ENCODE assay signal across 17 cellular contexts in genomic region chr16:27826893-27827289, GRCh38.
A peak's percentile ranks its signal among the peaks of the same experiment; 100 is the strongest.
DNase-seq lines count a peak whose midpoint lies in the region; ATAC-seq, FAIRE-seq and TF ChIP-seq lines count a peak whose summit lies in the region.
"Had no signal": no experiment of that assay in that cellular context is flagged by ENCODE, and none has a peak within 500 bp of the region (broad histone marks: within the 10 kb centered on the region; RNA-seq: fewer than 3 reads in every experiment).

No MANE protein-coding gene starts in this region.

- H3K4me3 ChIP-seq in H1 (ENCODE audit: extremely low read depth in 1 of 4, insufficient read depth in 2 of 4, low read depth in 3 of 4, low read length in 4 of 4) (no peak overlapping the region), neuronal stem cell (ENCODE audit: low read length in 2 of 2) (no peak overlapping the region), suprapubic skin (no peak overlapping the region)
- H3K4me3 ChIP-seq: BLaER1, GM23338 had no signal

- H3K23ac ChIP-seq in H1 (ENCODE audit: insufficient read length) = no peak overlapping the region
- no peak overlapping the region for H3K23ac ChIP-seq in neuronal stem cell (ENCODE audit: low read depth, low read length, poor library complexity)

- TF ChIP-seq CTCF in GM13976 (IDR thresholded peaks at IDR 0.05; ENCODE audit: borderline replicate concordance, control extremely low read depth, extremely low read depth, insufficient read depth, missing control alignments) (no peak), H1 (IDR thresholded peaks at IDR 0.05; ENCODE audit: control extremely low read depth in 1 of 3, insufficient read depth in 1 of 3, low read depth in 1 of 3, low read length in 3 of 3) (no peak), suprapubic skin (IDR thresholded peaks at IDR 0.05) (no peak), natural killer cell (IDR thresholded peaks at IDR 0.05) (no peak)

- H3K4me1 ChIP-seq in H1 (replicated peaks in 1 of 4; ENCODE audit: control insufficient read depth in 3 of 4, insufficient read depth in 4 of 4, low read length in 3 of 4) = no peaks in the 10 kb centered on the region; a peak in 1 of 7 replicates
- no peaks in the 10 kb centered on the region for H3K4me1 ChIP-seq in neuronal stem cell (ENCODE audit: control insufficient read depth in 2 of 2, insufficient read depth in 1 of 2, low read depth in 1 of 2, low read length in 2 of 2)
- H3K4me1 ChIP-seq in suprapubic skin = no peaks in the 10 kb centered on the region
- H3K4me1 ChIP-seq: BLaER1 had no signal

- H3K4ac ChIP-seq in H1 (replicated peaks; ENCODE audit: insufficient read length, low read depth, low read length) (no peak overlapping the region), neuronal stem cell (ENCODE audit: low read length) (no peak overlapping the region)

- no peak overlapping the region for H4K91ac ChIP-seq in H1 (replicated peaks; ENCODE audit: insufficient read length, low read length)
- H4K91ac ChIP-seq in neuronal stem cell (ENCODE audit: low read depth, low read length, poor library complexity) = no peak overlapping the region

- no peaks in the 10 kb centered on the region for H3K79me1 ChIP-seq in H1 (ENCODE audit: low read depth, low read length)
- no peaks in the 10 kb centered on the region for H3K79me1 ChIP-seq in neuronal stem cell (ENCODE audit: low read depth, low read length)

- H2BK120ac ChIP-seq in H1 (replicated peaks; ENCODE audit: low read depth, low read length) (no peak overlapping the region), neuronal stem cell (ENCODE audit: low read depth, low read length) (no peak overlapping the region)

- no peak overlapping the region for H4K5ac ChIP-seq in H1 (ENCODE audit: insufficient read length, low read depth, low read length)

- no peaks in the 10 kb centered on the region for H3K36me3 ChIP-seq in H1 (ENCODE audit: control insufficient read depth in 2 of 4, insufficient read depth in 4 of 4, low read length in 3 of 4)
- H3K36me3 ChIP-seq in neuronal stem cell (replicated peaks in 1 of 2; ENCODE audit: control insufficient read depth in 2 of 2, insufficient read depth in 2 of 2, low read length in 2 of 2) = no peaks in the 10 kb centered on the region
- no peaks in the 10 kb centered on the region for H3K36me3 ChIP-seq in suprapubic skin
- H3K36me3 ChIP-seq: BLaER1 had no signal

- H3K79me2 ChIP-seq in H1 (ENCODE audit: control insufficient read depth in 1 of 2, insufficient read depth in 2 of 2, low read length in 2 of 2) = no peaks in the 10 kb centered on the region

- TF ChIP-seq RAD21 in H1 (IDR thresholded peaks at IDR 0.05 in 1 of 2, conservative IDR thresholded peaks at IDR 0.05 in 1 of 2; ENCODE audit: low read depth in 2 of 2, low read length in 2 of 2) = no peak

- H2BK15ac ChIP-seq in H1 (ENCODE audit: low read length) (no peak overlapping the region), neuronal stem cell (ENCODE audit: low read length) (no peak overlapping the region)

- H2AK5ac ChIP-seq in H1 (ENCODE audit: low read depth, low read length) (no peak overlapping the region), neuronal stem cell (ENCODE audit: low read depth, low read length) (no peak overlapping the region)

- H3K4me1 Mint-ChIP-seq in natural killer cell = no peaks in the 10 kb centered on the region
- H3K4me1 Mint-ChIP-seq: CD14-positive monocyte; CD4-positive, alpha-beta memory T cell; GM23338 had no signal

- intact Hi-C loops in natural killer cell (cut with micrococcal nuclease) = no loop called here

- H3K27me3 ChIP-seq in H1 (replicated peaks in 1 of 4; ENCODE audit: control insufficient read depth in 3 of 4, extremely low read depth in 1 of 4, insufficient read depth in 3 of 4, low read length in 3 of 4) (no peaks in the 10 kb centered on the region), neuronal stem cell (ENCODE audit: control insufficient read depth in 3 of 3, insufficient read depth in 3 of 3, low read depth in 1 of 3, low read length in 3 of 3) (peaks cover 0 to 5% (median 0%) of the 10 kb centered on the region in 3 experiments), suprapubic skin (no peaks in the 10 kb centered on the region)
- H3K27me3 ChIP-seq: BLaER1 had no signal

- CTCF ChIA-PET in H1 (lab: Charles Lee; ENCODE audit: partially characterized antibody) = interaction anchor here (0.8 to 2.8 kb wide), 3 partner anchors 33 to 136 kb away, joined by 3 to 10 read pairs (median 3); no protein-coding TSS in a partner anchor

- H3K27ac ChIP-seq in H1 (ENCODE audit: low read depth, low read length) = no peak overlapping the region
- H3K27ac ChIP-seq in neuronal stem cell (replicated peaks; ENCODE audit: low read length) = no peak overlapping the region
- H3K27ac ChIP-seq in suprapubic skin = no peak overlapping the region
- H3K27ac ChIP-seq: BLaER1 had no signal

- H4K8ac ChIP-seq in H1 (ENCODE audit: extremely low read depth, insufficient read depth, low read length) (no peak overlapping the region), neuronal stem cell (ENCODE audit: low read depth, low read length) (no peak overlapping the region)

- no peak overlapping the region for H3K4me3 Mint-ChIP-seq in natural killer cell
- H3K4me3 Mint-ChIP-seq: CD14-positive monocyte; CD4-positive, alpha-beta memory T cell; GM23338 had no signal

- WGBS in H1 (ENCODE audit: extremely low coverage in 1 of 2, insufficient coverage in 1 of 2, insufficient read length in 1 of 2, insufficient replicate concordance in 2 of 2, low coverage in 1 of 2, low lambda C conversion rate in 2 of 2, missing lambda C conversion rate in 1 of 2), 2 experiments = 88% methylated on average over 2 of the region's 2 CpGs; no CpG with 5 or more reads in 1 of the 2 experiments
- no CpG with 5 or more reads among the region's 2 CpGs for WGBS in neuronal stem cell (ENCODE audit: extremely low coverage in 2 of 2, insufficient read length in 2 of 2, insufficient replicate concordance in 1 of 2), 2 donors
- WGBS in suprapubic skin = 82% methylated on average over 2 of the region's 2 CpGs

- DNase-seq in GM13976 (ENCODE audit: low spot score) (peak; percentile 1), H1 (ENCODE audit: low read depth in 1 of 2, low spot score in 2 of 2) (no peak), neuronal stem cell (ENCODE audit: low spot score) (no peak), suprapubic skin (ENCODE audit: low spot score in 2 of 2) (peak; percentile 14 to 41), natural killer cell (no peak), iPS-NIHi11 (ENCODE audit: low spot score) (no peak)
- DNase-seq in activated naive CD4-positive, alpha-beta T cell (lab: John Stamatoyannopoulos, UW) = no peak
- DNase-seq: 8988T; CD4-positive, alpha-beta memory T cell; DMS153; DMS79; GDM1; H7 had no signal

- H3K18ac ChIP-seq in H1 (ENCODE audit: extremely low read depth, low read length) = no peak overlapping the region
- no peak overlapping the region for H3K18ac ChIP-seq in neuronal stem cell (ENCODE audit: low read length)

- H2BK5ac ChIP-seq in H1 (ENCODE audit: low read depth, low read length) (no peak overlapping the region), neuronal stem cell (ENCODE audit: low read length) (no peak overlapping the region)

- H3K9me3 ChIP-seq in H1 (ENCODE audit: insufficient read depth in 2 of 2, low read depth in 1 of 2, low read length in 1 of 2) (peaks cover 5 to 10% of the 10 kb centered on the region in 2 experiments; a peak in 2 of 4 replicates), neuronal stem cell (replicated peaks in 1 of 2; ENCODE audit: control insufficient read depth in 2 of 2, insufficient read depth in 1 of 2, low read depth in 1 of 2, low read length in 2 of 2) (peaks cover 0 to 18% of the 10 kb centered on the region in 2 donors), suprapubic skin (no peaks in the 10 kb centered on the region)

- H3K36me3 Mint-ChIP-seq in natural killer cell = peaks cover 12% of the 10 kb centered on the region
- H3K36me3 Mint-ChIP-seq: CD14-positive monocyte; CD4-positive, alpha-beta memory T cell had no signal

- FAIRE-seq in H1 (lab: Jason Lieb, UNC) = no peak
- FAIRE-seq: GM12892 had no signal

- H3K9ac ChIP-seq in H1 (replicated peaks in 1 of 4; ENCODE audit: extremely low read depth in 1 of 4, low read depth in 3 of 4, low read length in 3 of 4) (no peak overlapping the region), neuronal stem cell (ENCODE audit: low read depth, low read length, poor library complexity) (no peak overlapping the region)
- H3K9ac ChIP-seq: BLaER1 had no signal

- POLR2A ChIA-PET in H1 (lab: Charles Lee; ENCODE audit: partially characterized antibody) = no interaction called here

- H3K4me2 ChIP-seq in H1 (ENCODE audit: insufficient read depth in 1 of 2, low read depth in 2 of 2, low read length in 2 of 2) (no peak overlapping the region), neuronal stem cell (ENCODE audit: insufficient read depth, low read length, poor library complexity, severe bottlenecking) (no peak overlapping the region)
- H3K4me2 ChIP-seq: BLaER1, GM23338 had no signal

- H3K23me2 ChIP-seq in H1 (ENCODE audit: low read depth, low read length) = peaks cover 7% of the 10 kb centered on the region; the same call in 1 of the 2 replicates

- TF ChIP-seq EP300 in H1 (IDR thresholded peaks at IDR 0.05; ENCODE audit: borderline replicate concordance in 1 of 2, low read depth in 2 of 2, low read length in 2 of 2) = no peak
- no peak for TF ChIP-seq EP300 in suprapubic skin (IDR thresholded peaks at IDR 0.05)

- H4K20me1 ChIP-seq in H1 (replicated peaks in 1 of 2; ENCODE audit: control insufficient read depth in 1 of 2, insufficient read depth in 2 of 2, low read length in 2 of 2) = peaks cover 0 to 3% of the 10 kb centered on the region in 2 experiments
- H4K20me1 ChIP-seq: BLaER1 had no signal

- H3K56ac ChIP-seq in H1 (replicated peaks; ENCODE audit: insufficient read length, low read depth, low read length) = no peak overlapping the region

- ATAC-seq in natural killer cell = no peak
- ATAC-seq: GM23338 had no signal

- peaks cover 0 to 7% of the 10 kb centered on the region in 2 donors for H3K9me3 Mint-ChIP-seq in natural killer cell

- in situ Hi-C loops in GM13976 (cut with MboI; ENCODE audit: low sequenced_read_pairs, unreplicated experiment) = no loop called here

- H2BK12ac ChIP-seq in H1 (ENCODE audit: low read depth, low read length) (no peak overlapping the region), neuronal stem cell (ENCODE audit: low read length) (no peak overlapping the region)

- no peak overlapping the region for H3K14ac ChIP-seq in H1 (ENCODE audit: insufficient read length)
- H3K14ac ChIP-seq in neuronal stem cell (ENCODE audit: low read length) = peak overlapping the region; percentile 51

- TF ChIP-seq POLR2A in H1 (IDR thresholded peaks at IDR 0.05; ENCODE audit: control extremely low read depth in 1 of 2, low read depth in 2 of 2, low read length in 2 of 2) (no peak), suprapubic skin (IDR thresholded peaks at IDR 0.05) (no peak)

- H2BK20ac ChIP-seq in H1 (ENCODE audit: low read length) = no peak overlapping the region

- H3K27ac Mint-ChIP-seq in natural killer cell = no peak overlapping the region
- H3K27ac Mint-ChIP-seq: CD14-positive monocyte; CD4-positive, alpha-beta memory T cell; GM23338 had no signal

- peaks cover 8 to 19% of the 10 kb centered on the region in 2 donors for H3K27me3 Mint-ChIP-seq in natural killer cell (ENCODE audit: low read depth in 2 of 2)

- no peak overlapping the region for H2AFZ ChIP-seq in H1 (ENCODE audit: low read length)
- no peak overlapping the region for H2AFZ ChIP-seq in neuronal stem cell (ENCODE audit: low read length)
- H2AFZ ChIP-seq: GM23338 had no signal

TF ChIP-seq in H1, 55 proteins besides CTCF, POLR2A, EP300 and RAD21 (continues in another document):
- peak; percentile 30; the same call in 1 of the 2 replicates for TF ChIP-seq KDM1A (IDR thresholded peaks at IDR 0.05; ENCODE audit: borderline replicate concordance, low read length)

Comparison
In these comparisons a context has a peak if more than half of its experiments do, and no peak if none do; other contexts are left out.
1. DNase-seq: peak in GM13976 (single experiment) and suprapubic skin (2 of 2); none in H1 (0 of 2), neuronal stem cell (single experiment), natural killer cell (single experiment), iPS-NIHi11 (single experiment) and activated naive CD4-positive, alpha-beta T cell (0 of 4).